1 cellular context compared by ENCODE assay signal in genomic region chr1:244046907-244047738, GRCh38.
TF ChIP-seq lines count a peak whose summit lies in the region.

No MANE protein-coding gene starts in this region.

TF ChIP-seq in IMR-90, 13 proteins besides CTCF, POLR2A, EP300 and RAD21 (continued from another document):
- TF ChIP-seq, protein P1, sequence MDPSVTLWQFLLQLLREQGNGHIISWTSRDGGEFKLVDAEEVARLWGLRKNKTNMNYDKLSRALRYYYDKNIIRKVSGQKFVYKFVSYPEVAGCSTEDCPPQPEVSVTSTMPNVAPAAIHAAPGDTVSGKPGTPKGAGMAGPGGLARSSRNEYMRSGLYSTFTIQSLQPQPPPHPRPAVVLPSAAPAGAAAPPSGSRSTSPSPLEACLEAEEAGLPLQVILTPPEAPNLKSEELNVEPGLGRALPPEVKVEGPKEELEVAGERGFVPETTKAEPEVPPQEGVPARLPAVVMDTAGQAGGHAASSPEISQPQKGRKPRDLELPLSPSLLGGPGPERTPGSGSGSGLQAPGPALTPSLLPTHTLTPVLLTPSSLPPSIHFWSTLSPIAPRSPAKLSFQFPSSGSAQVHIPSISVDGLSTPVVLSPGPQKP (IDR thresholded peaks at IDR 0.05; ENCODE audit: borderline replicate concordance, low read depth, low read length), result no peak
- TF ChIP-seq RFX5 (IDR thresholded peaks at IDR 0.05; ENCODE audit: low read depth, low read length), result no peak
- TF ChIP-seq CHD1 (IDR thresholded peaks at IDR 0.05; ENCODE audit: low read depth, low read length), result no peak
- TF ChIP-seq RCOR1 (IDR thresholded peaks at IDR 0.05; ENCODE audit: insufficient replicate concordance, low read length), result no peak
- TF ChIP-seq BHLHE40 (IDR thresholded peaks at IDR 0.05; ENCODE audit: low read depth, low read length), result no peak
- no peak for TF ChIP-seq MAFK (IDR thresholded peaks at IDR 0.05; ENCODE audit: low read depth, low read length)
- no peak for TF ChIP-seq CEBPB (IDR thresholded peaks at IDR 0.05; ENCODE audit: low read depth, low read length)
- no peak for TF ChIP-seq FOS (IDR thresholded peaks at IDR 0.05; ENCODE audit: low read depth, low read length)
- TF ChIP-seq SMC3 (IDR thresholded peaks at IDR 0.05; ENCODE audit: low read depth, low read length), result no peak
- no peak for TF ChIP-seq MXI1 (IDR thresholded peaks at IDR 0.05; ENCODE audit: borderline replicate concordance, low read depth, low read length)
- TF ChIP-seq MAZ (IDR thresholded peaks at IDR 0.05; ENCODE audit: borderline replicate concordance, low read depth, low read length), result no peak
- TF ChIP-seq, protein P2, sequence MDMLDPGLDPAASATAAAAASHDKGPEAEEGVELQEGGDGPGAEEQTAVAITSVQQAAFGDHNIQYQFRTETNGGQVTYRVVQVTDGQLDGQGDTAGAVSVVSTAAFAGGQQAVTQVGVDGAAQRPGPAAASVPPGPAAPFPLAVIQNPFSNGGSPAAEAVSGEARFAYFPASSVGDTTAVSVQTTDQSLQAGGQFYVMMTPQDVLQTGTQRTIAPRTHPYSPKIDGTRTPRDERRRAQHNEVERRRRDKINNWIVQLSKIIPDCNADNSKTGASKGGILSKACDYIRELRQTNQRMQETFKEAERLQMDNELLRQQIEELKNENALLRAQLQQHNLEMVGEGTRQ (IDR thresholded peaks at IDR 0.05; ENCODE audit: low read depth, low read length), result no peak
TF ChIP-seq in IMR-90: peak in this region for 0.
